24 cellular contexts compared by ENCODE assay signal in genomic region chr2:12348216-12348615, GRCh38.
"Had no signal": no experiment of that assay in that cellular context is flagged by ENCODE, and none has a peak within 500 bp of the region (broad histone marks: within the 10 kb centered on the region; RNA-seq: fewer than 3 reads in every experiment).

No MANE protein-coding gene starts in this region.

- H3K4me1 ChIP-seq: gastrocnemius medialis, lower lobe of right lung, psoas muscle, spleen, tibial nerve had no signal

- ATAC-seq: gastrocnemius medialis; left ventricle myocardium superior; lower lobe of right lung; natural killer cell; psoas muscle; right cardiac atrium; stimulated activated memory B cell treated with anti-CD40 and anti-IgM and Interleukin-4, amounts not matched to agents 10 μg/mL and 1 μg/mL and 100 μg/mL, for 72 hours; stimulated activated naive CD8-positive, alpha-beta T cell treated with anti-CD3 and anti-CD28 coated beads, Interleukin-15, Interleukin-2, amounts not matched to agents 100 U/mL and 50 U/mL, for 24 hours had no signal

- H3K36me3 Mint-ChIP-seq: natural killer cell had no signal

- H3K36me3 ChIP-seq: esophagus squamous epithelium, gastrocnemius medialis, lower lobe of right lung, ovary, sigmoid colon, spleen, thoracic aorta, tibial nerve, upper lobe of left lung had no signal

- H3K27ac Mint-ChIP-seq: endodermal cell; memory B cell; natural killer cell; stimulated activated memory B cell treated with anti-CD40 and anti-IgM and Interleukin-4, amounts not matched to agents 10 μg/mL and 1 μg/mL and 100 μg/mL, for 72 hours had no signal

- DNase-seq: effector CD8-positive, alpha-beta T cell; endodermal cell; erythroblast; esophagus squamous epithelium; gastrocnemius medialis; head of caudate nucleus; left ventricle myocardium superior; lower lobe of right lung; natural killer cell; occipital lobe; ovary; posterior cingulate gyrus; psoas muscle; right cardiac atrium; sigmoid colon; spleen; stimulated activated CD4-positive, alpha-beta T cell treated with anti-CD3 and anti-CD28 coated beads, Interleukin-4, amount 100 ng/mL, for 4 hours; stimulated activated naive CD8-positive, alpha-beta T cell treated with anti-CD3 and anti-CD28 coated beads, Interleukin-15, Interleukin-2, amounts not matched to agents 100 U/mL and 50 U/mL, for 24 hours; substantia nigra; upper lobe of left lung had no signal

- H3K4me3 ChIP-seq: esophagus squamous epithelium, gastrocnemius medialis, lower lobe of right lung, ovary, psoas muscle, sigmoid colon, spleen, thoracic aorta, tibial nerve, upper lobe of left lung had no signal

- H3K4me1 Mint-ChIP-seq: endodermal cell; memory B cell; natural killer cell; stimulated activated memory B cell treated with anti-CD40 and anti-IgM and Interleukin-4, amounts not matched to agents 10 μg/mL and 1 μg/mL and 100 μg/mL, for 72 hours had no signal

- H3K4me3 Mint-ChIP-seq: endodermal cell; memory B cell; natural killer cell; stimulated activated memory B cell treated with anti-CD40 and anti-IgM and Interleukin-4, amounts not matched to agents 10 μg/mL and 1 μg/mL and 100 μg/mL, for 72 hours had no signal

- H3K27me3 Mint-ChIP-seq: memory B cell; stimulated activated memory B cell treated with anti-CD40 and anti-IgM and Interleukin-4, amounts not matched to agents 10 μg/mL and 1 μg/mL and 100 μg/mL, for 72 hours had no signal

- H3K27me3 ChIP-seq: esophagus squamous epithelium, gastrocnemius medialis, ovary, sigmoid colon, spleen, tibial nerve, upper lobe of left lung had no signal

- H3K9me3 ChIP-seq: esophagus squamous epithelium, gastrocnemius medialis, lower lobe of right lung, ovary, psoas muscle, sigmoid colon, spleen, thoracic aorta, tibial nerve, upper lobe of left lung had no signal

- H3K9me3 Mint-ChIP-seq: endodermal cell had no signal

- H3K27ac ChIP-seq: esophagus squamous epithelium, gastrocnemius medialis, lower lobe of right lung, ovary, psoas muscle, sigmoid colon, spleen, thoracic aorta, tibial nerve, upper lobe of left lung had no signal
